In the genomic region with DNA sequence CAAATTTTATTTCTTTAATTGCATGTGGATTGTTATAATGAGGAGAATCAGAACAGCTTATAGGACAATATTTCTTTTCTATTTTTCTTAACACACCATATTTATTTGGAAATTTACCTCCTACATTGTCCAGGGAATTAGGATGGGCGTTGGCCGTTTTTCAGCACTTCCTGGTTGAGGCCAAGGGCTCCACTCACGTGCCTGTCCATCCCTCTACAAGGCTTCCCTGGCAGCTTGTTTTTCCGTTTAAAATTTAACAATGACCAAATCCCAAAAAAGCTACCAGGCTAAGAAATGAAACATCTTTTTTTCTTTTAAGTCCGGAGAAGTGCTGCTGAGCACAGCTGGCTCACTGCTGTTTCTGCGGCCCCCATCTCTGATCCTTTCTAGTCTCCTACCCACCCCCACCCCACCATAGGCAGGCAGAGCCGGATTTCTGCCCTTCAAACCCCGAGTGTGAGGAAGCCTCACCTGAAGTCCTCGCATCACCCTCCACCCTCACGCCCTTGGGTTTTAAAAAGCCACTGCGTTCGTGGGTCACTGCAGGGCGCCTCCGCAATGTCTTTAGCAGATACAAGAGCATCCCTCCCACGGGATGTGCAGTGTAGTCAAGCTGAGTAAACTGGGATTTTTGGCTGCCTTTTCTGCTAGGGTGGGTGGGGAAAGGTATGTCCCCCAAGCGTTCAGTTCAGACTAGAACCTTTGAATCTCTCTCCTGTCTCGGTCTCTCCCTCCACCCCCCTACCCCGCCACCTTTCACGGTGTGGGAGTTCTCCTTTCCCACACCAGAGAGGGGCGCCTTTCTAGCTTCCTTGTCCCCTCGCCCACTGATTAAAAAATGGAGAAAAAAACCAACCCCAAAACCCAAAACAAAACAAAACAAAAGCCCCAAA, we compare ENCODE assay signal across 8 cellular contexts. TPM values are rescaled to one million over a fixed set of nuclear protein-coding genes. Genes with fewer than 3 reads are reported as not detected.
A peak's percentile ranks its signal among the peaks of the same experiment; 100 is the strongest.
DNase-seq lines count a peak whose midpoint lies in the region; ATAC-seq, FAIRE-seq and TF ChIP-seq lines count a peak whose summit lies in the region.

No MANE protein-coding gene starts in this region.

- ATAC-seq in GM21825 (IDR thresholded peaks at IDR 0.05; ENCODE audit: unreplicated experiment): no peak
- no peak for ATAC-seq in GM18861 (IDR thresholded peaks at IDR 0.05; ENCODE audit: unreplicated experiment)

- peak overlapping the region; percentile 72 for H3K4me3 ChIP-seq in astrocyte of the spinal cord (ENCODE audit: low read depth, low read length)
- peak overlapping the region; percentile 88 for H3K4me3 ChIP-seq in iPS-18a (ENCODE audit: low read length)
- H3K4me3 ChIP-seq in skeletal muscle tissue (ENCODE audit: low read length in 3 of 3): peak overlapping the region; percentile 72 to 82 (median 77)

- H3K9ac ChIP-seq in iPS-18a (ENCODE audit: low read length) (peak overlapping the region; percentile 71), skeletal muscle tissue (ENCODE audit: low read depth in 1 of 3, low read length in 3 of 3) (peak overlapping the region; percentile 63 to 80 (median 71))

- no peak for TF ChIP-seq POLR2A in GM12892 (IDR thresholded peaks at IDR 0.05; ENCODE audit: low read depth, low read length)

- peak overlapping the region; percentile 99 for H3K27ac ChIP-seq in KOPT-K1 (ENCODE audit: low read depth, low read length, poor library complexity, severe bottlenecking)
- no peak overlapping the region for H3K27ac ChIP-seq in iPS-18a (ENCODE audit: low read length)
- peak overlapping the region; percentile 51 for H3K27ac ChIP-seq in skeletal muscle tissue (ENCODE audit: low read depth, low read length)

- no peaks in the 10 kb centered on the region for H3K36me3 ChIP-seq in KOPT-K1 (ENCODE audit: insufficient read depth, low read length)
- no peaks in the 10 kb centered on the region for H3K36me3 ChIP-seq in iPS-18a (ENCODE audit: control insufficient read depth, low read depth, low read length)
- no peaks in the 10 kb centered on the region for H3K36me3 ChIP-seq in skeletal muscle tissue (ENCODE audit: control insufficient read depth in 3 of 3, insufficient read depth in 3 of 3, low read length in 3 of 3)

- peaks cover 38% of the 10 kb centered on the region for H3K4me1 ChIP-seq in iPS-18a (ENCODE audit: control insufficient read depth, low read depth, low read length)
- peaks cover 2 to 8% (median 6%) of the 10 kb centered on the region in 3 donors for H3K4me1 ChIP-seq in skeletal muscle tissue (ENCODE audit: control insufficient read depth in 3 of 3, insufficient read depth in 3 of 3, low read length in 3 of 3)

- in situ Hi-C loops in astrocyte of the spinal cord (cut with HindIII; ENCODE audit: low sequenced_read_pairs): no loop called here

- no peak for FAIRE-seq in GM12892 (lab: Jason Lieb, UNC)

- H3K9me3 ChIP-seq in KOPT-K1 (ENCODE audit: insufficient read depth, low read length, poor library complexity, severe bottlenecking): peaks cover 13% of the 10 kb centered on the region
- H3K9me3 ChIP-seq in iPS-18a (ENCODE audit: control insufficient read depth, low read depth, low read length): no peaks in the 10 kb centered on the region
- H3K9me3 ChIP-seq in skeletal muscle tissue (ENCODE audit: control insufficient read depth in 3 of 3, low read length in 3 of 3): no peaks in the 10 kb centered on the region

- peaks cover 6% of the 10 kb centered on the region for H3K27me3 ChIP-seq in iPS-18a (ENCODE audit: control insufficient read depth, insufficient read depth, low read length)
- peaks cover 0 to 5% (median 4%) of the 10 kb centered on the region in 3 donors for H3K27me3 ChIP-seq in skeletal muscle tissue (ENCODE audit: control insufficient read depth in 3 of 3, insufficient read depth in 3 of 3, low read length in 3 of 3)

- peak; percentile 7 for TF ChIP-seq CTCF in astrocyte of the spinal cord (IDR thresholded peaks at IDR 0.05; ENCODE audit: low read depth, low read length)

- peak; percentile 18 for DNase-seq in AG08395 (ENCODE audit: low spot score)
- peak; percentile 20 for DNase-seq in GM12892 (ENCODE audit: insufficient read length)
- DNase-seq in astrocyte of the spinal cord (ENCODE audit: low read depth, low spot score): peak; percentile 22

RNA-seq across cellular contexts. Expression of gene FAR2, which starts 0.8 kb away (rescaled TPM):
- polyA plus RNA-seq in GM12892 (2012; ENCODE audit: missing spikeins): 1.2 TPM
- 12.5 TPM for total RNA-seq in skeletal muscle tissue
